9 cellular contexts compared by ENCODE assay signal in genomic region chr22:20979243-20979809, GRCh38. TPM values are rescaled to one million over a fixed set of nuclear protein-coding genes. Genes with fewer than 3 reads are reported as not detected.
DNase-seq lines count a peak whose midpoint lies in the region; ATAC-seq and TF ChIP-seq lines count a peak whose summit lies in the region.
"Had no signal": no experiment of that assay in that cellular context is flagged by ENCODE, and none has a peak within 500 bp of the region (broad histone marks: within the 10 kb centered on the region; RNA-seq: fewer than 3 reads in every experiment).

No MANE protein-coding gene starts in this region.

- H4K20me1 ChIP-seq in Karpas-422 (ENCODE audit: insufficient read depth, low read depth, low read length): no peaks in the 10 kb centered on the region

- intact Hi-C loops in activated T-helper 2 cell treated with anti-CD3 and anti-CD28 coated beads, Interferon-gamma antibody, Interleukin-2, Interleukin-4, amounts not matched to agents 10 μg/mL and 5 μg/mL and 100 μg/mL, durations not matched to agents 14 hours and 24 hours and 36 hours (cut with micrococcal nuclease): no loop called here
- intact Hi-C loops in tibial artery (cut with DNase I; ENCODE audit: low total_unique reads): no loop called here

- peak overlapping the region; percentile 75 for H3K4me3 Mint-ChIP-seq in activated T-helper 2 cell treated with anti-CD3 and anti-CD28 coated beads, Interferon-gamma antibody, Interleukin-2, Interleukin-4, amounts not matched to agents 10 μg/mL and 5 μg/mL and 100 μg/mL, durations not matched to agents 14 hours and 24 hours and 36 hours (ENCODE audit: low read depth)

- H3K9me2 ChIP-seq in Karpas-422 (replicated peaks; ENCODE audit: insufficient read depth, low read length): no peaks in the 10 kb centered on the region

- H3K27me3 ChIP-seq in Karpas-422 (ENCODE audit: low read length) (no peaks in the 10 kb centered on the region), tibial artery (peaks cover 0 to 40% of the 10 kb centered on the region in 2 donors)

- H2AFZ ChIP-seq in Karpas-422 (ENCODE audit: low read length): peak overlapping the region; percentile 80

- peaks cover 32% of the 10 kb centered on the region for H3K4me1 ChIP-seq in Karpas-422 (ENCODE audit: low read length)
- H3K4me1 ChIP-seq in tibial artery: peaks cover 0 to 41% (median 23%) of the 10 kb centered on the region in 4 donors

- peak; percentile 21 for ATAC-seq in omental fat pad (ENCODE audit: low FRiP score)
- ATAC-seq in GM19455 (IDR thresholded peaks at IDR 0.05; ENCODE audit: unreplicated experiment): no peak

- DNase-seq in Karpas-422 (peak; percentile 97), fibroblast of the conjunctiva (ENCODE audit: low read depth) (peak; percentile 65), omental fat pad (ENCODE audit: low spot score) (no peak), tibial artery (no peak), GM19240 (ENCODE audit: insufficient read length, low spot score) (no peak), COR-L47 (lab: John Stamatoyannopoulos, UW) (no peak)
- peak; percentile 61 for DNase-seq in activated T-helper 2 cell treated with anti-CD3 and anti-CD28 coated beads, Interferon-gamma antibody, Interleukin-2, Interleukin-4, amounts not matched to agents 10 μg/mL and 5 μg/mL and 100 μg/mL, durations not matched to agents 14 hours and 24 hours and 36 hours (ENCODE audit: low spot score)

- H3K27ac ChIP-seq in Karpas-422 (ENCODE audit: low read length) (no peak overlapping the region), tibial artery (no peak overlapping the region)

- peak overlapping the region; percentile 48 for H3K4me2 ChIP-seq in Karpas-422 (ENCODE audit: low read depth, low read length, poor library complexity, severe bottlenecking)

- no peaks in the 10 kb centered on the region for H3K9me3 ChIP-seq in Karpas-422 (ENCODE audit: low read length)
- peaks cover 0 to 10% (median 0%) of the 10 kb centered on the region in 3 donors for H3K9me3 ChIP-seq in tibial artery

- H3K36me3 ChIP-seq in Karpas-422 (ENCODE audit: insufficient read depth, low read length): no peaks in the 10 kb centered on the region
- peaks cover 0 to 10% (median 0%) of the 10 kb centered on the region in 3 donors for H3K36me3 ChIP-seq in tibial artery

- peak overlapping the region; percentile 45; the same call in 1 of the 2 replicates for H3K9ac ChIP-seq in Karpas-422 (ENCODE audit: low read length)

- peak overlapping the region; percentile 76 for H3K27ac Mint-ChIP-seq in activated T-helper 2 cell treated with anti-CD3 and anti-CD28 coated beads, Interferon-gamma antibody, Interleukin-2, Interleukin-4, amounts not matched to agents 10 μg/mL and 5 μg/mL and 100 μg/mL, durations not matched to agents 14 hours and 24 hours and 36 hours

- peaks cover 32% of the 10 kb centered on the region for H3K4me1 Mint-ChIP-seq in activated T-helper 2 cell treated with anti-CD3 and anti-CD28 coated beads, Interferon-gamma antibody, Interleukin-2, Interleukin-4, amounts not matched to agents 10 μg/mL and 5 μg/mL and 100 μg/mL, durations not matched to agents 14 hours and 24 hours and 36 hours (ENCODE audit: low read depth)

- H3K4me3 ChIP-seq in Karpas-422 (ENCODE audit: low read length): peak overlapping the region; percentile 45; the same call in 1 of the 2 replicates
- peak overlapping the region; percentile 9 to 21 for H3K4me3 ChIP-seq in tibial artery

- H3K9me3 Mint-ChIP-seq in activated T-helper 2 cell treated with anti-CD3 and anti-CD28 coated beads, Interferon-gamma antibody, Interleukin-2, Interleukin-4, amounts not matched to agents 10 μg/mL and 5 μg/mL and 100 μg/mL, durations not matched to agents 14 hours and 24 hours and 36 hours: peaks cover 12% of the 10 kb centered on the region

- peaks cover 28% of the 10 kb centered on the region for H3K79me2 ChIP-seq in Karpas-422 (ENCODE audit: low read length)

- H3K27me3 Mint-ChIP-seq in activated T-helper 2 cell treated with anti-CD3 and anti-CD28 coated beads, Interferon-gamma antibody, Interleukin-2, Interleukin-4, amounts not matched to agents 10 μg/mL and 5 μg/mL and 100 μg/mL, durations not matched to agents 14 hours and 24 hours and 36 hours (ENCODE audit: low read depth): no peaks in the 10 kb centered on the region

- no peak for TF ChIP-seq CTCF in omental fat pad (IDR thresholded peaks at IDR 0.05)
- TF ChIP-seq CTCF in tibial artery (IDR thresholded peaks at IDR 0.05): no peak

- H3K36me3 Mint-ChIP-seq in activated T-helper 2 cell treated with anti-CD3 and anti-CD28 coated beads, Interferon-gamma antibody, Interleukin-2, Interleukin-4, amounts not matched to agents 10 μg/mL and 5 μg/mL and 100 μg/mL, durations not matched to agents 14 hours and 24 hours and 36 hours (ENCODE audit: low read depth): peaks cover 9% of the 10 kb centered on the region

RNA-seq across cellular contexts. Expression of gene LZTR1, which starts 2.8 kb away (rescaled TPM):
- 22.4 and 48.8 TPM in 2 replicates for total RNA-seq in Karpas-422 (2014; rRNA removed; shearing (Covaris generic); ENCODE audit: low replicate concordance)
- 64.7 and 68.4 TPM in 2 replicates for total RNA-seq in activated T-helper 2 cell treated with anti-CD3 and anti-CD28 coated beads, Interferon-gamma antibody, Interleukin-2, Interleukin-4, amounts not matched to agents 10 μg/mL and 5 μg/mL and 100 μg/mL, durations not matched to agents 14 hours and 24 hours and 36 hours
- 10 to 100 TPM; 45.8 to 66.5 (median 56.9) TPM for total RNA-seq in omental fat pad

RNA-seq across cellular contexts. Expression of gene AIFM3, which starts 12.3 kb away (rescaled TPM):
- total RNA-seq in Karpas-422 (2014; rRNA removed; shearing (Covaris generic); ENCODE audit: low replicate concordance): 0.40 TPM in 1 of 2 replicates, not detected in the other
- 0.23 and 0.30 TPM in 2 replicates for total RNA-seq in activated T-helper 2 cell treated with anti-CD3 and anti-CD28 coated beads, Interferon-gamma antibody, Interleukin-2, Interleukin-4, amounts not matched to agents 10 μg/mL and 5 μg/mL and 100 μg/mL, durations not matched to agents 14 hours and 24 hours and 36 hours
- total RNA-seq in omental fat pad: 1 to 10 TPM; 1.0 to 2.6 (median 2.0) TPM

RNA-seq across cellular contexts. Expression of gene THAP7, which starts 22.6 kb away (rescaled TPM):
- 33.7 and 43.9 TPM in 2 replicates for total RNA-seq in Karpas-422 (2014; rRNA removed; shearing (Covaris generic); ENCODE audit: low replicate concordance)
- total RNA-seq in activated T-helper 2 cell treated with anti-CD3 and anti-CD28 coated beads, Interferon-gamma antibody, Interleukin-2, Interleukin-4, amounts not matched to agents 10 μg/mL and 5 μg/mL and 100 μg/mL, durations not matched to agents 14 hours and 24 hours and 36 hours: 25.8 and 25.9 TPM in 2 replicates
- 10 to 100 TPM; 27.4 to 34.2 (median 32.8) TPM for total RNA-seq in omental fat pad

RNA-seq across cellular contexts. Expression of gene P2RX6, which starts 35.6 kb away (rescaled TPM):
- total RNA-seq in Karpas-422 (2014; rRNA removed; shearing (Covaris generic); ENCODE audit: low replicate concordance): 1.6 and 2.0 TPM in 2 replicates
- 0.07 TPM in 1 of 2 replicates, not detected in the other for total RNA-seq in activated T-helper 2 cell treated with anti-CD3 and anti-CD28 coated beads, Interferon-gamma antibody, Interleukin-2, Interleukin-4, amounts not matched to agents 10 μg/mL and 5 μg/mL and 100 μg/mL, durations not matched to agents 14 hours and 24 hours and 36 hours
- total RNA-seq in omental fat pad: 1 to 10 TPM in 2 of 4 donors, not detected in 2; 1.0 to 1.9 TPM

RNA-seq across cellular contexts. Expression of gene SLC7A4, which starts 53.0 kb away (rescaled TPM):
- not detected in 2 replicates for total RNA-seq in Karpas-422 (2014; rRNA removed; shearing (Covaris generic); ENCODE audit: low replicate concordance)
- 0.07 TPM in 1 of 2 replicates, not detected in the other for total RNA-seq in activated T-helper 2 cell treated with anti-CD3 and anti-CD28 coated beads, Interferon-gamma antibody, Interleukin-2, Interleukin-4, amounts not matched to agents 10 μg/mL and 5 μg/mL and 100 μg/mL, durations not matched to agents 14 hours and 24 hours and 36 hours
- 10 to 100 TPM in 1 of 4 donors, 1 to 10 TPM in 3; 2.2 to 13.0 (median 5.8) TPM for total RNA-seq in omental fat pad
- total RNA-seq: M059J had no signal

Comparison
In these comparisons a context has a peak if more than half of its experiments do, and no peak if none do; other contexts are left out.
1. DNase-seq: peak in Karpas-422 (single experiment), activated T-helper 2 cell treated with anti-CD3 and anti-CD28 coated beads, Interferon-gamma antibody, Interleukin-2, Interleukin-4, amounts not matched to agents 10 μg/mL and 5 μg/mL and 100 μg/mL, durations not matched to agents 14 hours and 24 hours and 36 hours (single experiment) and fibroblast of the conjunctiva (single experiment); none in omental fat pad (single experiment), tibial artery (0 of 2), GM19240 (single experiment) and COR-L47 (single experiment).